8 cellular contexts compared by ENCODE assay signal in genomic region chr9:4666042-4666699, GRCh38. TPM values are rescaled to one million over a fixed set of nuclear protein-coding genes. Genes with fewer than 3 reads are reported as not detected.
A peak's percentile ranks its signal among the peaks of the same experiment; 100 is the strongest.
DNase-seq lines count a peak whose midpoint lies in the region; ATAC-seq, FAIRE-seq and TF ChIP-seq lines count a peak whose summit lies in the region.

TSS of gene SPATA6L (minus strand) at chr9:4666480. CDS start at chr9:4666250, 230 bp downstream.

- no peak within 1 kb of the TSS for H3K27ac ChIP-seq in H1 (ENCODE audit: low read depth, low read length)

- H3K4ac ChIP-seq in H1 (replicated peaks; ENCODE audit: insufficient read length, low read depth, low read length), result no peak within 1 kb of the TSS

- no peak within 1 kb of the TSS for H2BK15ac ChIP-seq in H1 (ENCODE audit: low read length)

- peak within 1 kb of the TSS; percentile 89 to 94 for H3K4me2 ChIP-seq in H1 (ENCODE audit: insufficient read depth in 1 of 2, low read depth in 2 of 2, low read length in 2 of 2)

- H3K4me3 ChIP-seq in AG10803 (ENCODE audit: low read length) (peak within 1 kb of the TSS; percentile 61), H1 (ENCODE audit: extremely low read depth in 1 of 4, insufficient read depth in 2 of 4, low read depth in 3 of 4, low read length in 4 of 4) (peak within 1 kb of the TSS; percentile 60 to 84 (median 62))

- no peak within 1 kb of the TSS for H2BK120ac ChIP-seq in H1 (replicated peaks; ENCODE audit: low read depth, low read length)

- H4K8ac ChIP-seq in H1 (ENCODE audit: extremely low read depth, insufficient read depth, low read length), result no peak within 1 kb of the TSS

- no peak within 1 kb of the TSS for H2AK5ac ChIP-seq in H1 (ENCODE audit: low read depth, low read length)

- TF ChIP-seq CTCF in AG10803 (conservative IDR thresholded peaks at IDR 0.05; ENCODE audit: low read length) (peak; percentile 9), H1 (IDR thresholded peaks at IDR 0.05; ENCODE audit: control extremely low read depth in 1 of 3, insufficient read depth in 1 of 3, low read depth in 1 of 3, low read length in 3 of 3) (no peak)

- DNase-seq in AG10803 (ENCODE audit: low read depth), result peak; percentile 46
- peak; percentile 81 for DNase-seq in NCI-H2227 (lab: John Stamatoyannopoulos, UW; ENCODE audit: unreplicated experiment)
- DNase-seq in activated CD8-positive, alpha-beta memory T cell treated with anti-CD3 and anti-CD28 coated beads for 24 hours, result peak; percentile 66
- DNase-seq in H1 (ENCODE audit: low read depth in 1 of 2, low spot score in 2 of 2), result peak in 1 of 2 experiments; percentile 52
- peak; percentile 76 to 93 for DNase-seq in lung microvascular endothelial cell (ENCODE audit: low read depth in 2 of 2)
- DNase-seq in stimulated activated CD8-positive, alpha-beta memory T cell treated with anti-CD3 and anti-CD28 coated beads, Interleukin-7, amount 100 ng/mL, for 24 hours (ENCODE audit: low read depth), result peak; percentile 14
- no peak for DNase-seq in H4 (ENCODE audit: low spot score)

- no peak within 1 kb of the TSS for H3K23ac ChIP-seq in H1 (ENCODE audit: insufficient read length)

- H3K9ac ChIP-seq in H1 (replicated peaks in 1 of 4; ENCODE audit: extremely low read depth in 1 of 4, low read depth in 3 of 4, low read length in 3 of 4), result peak within 1 kb of the TSS in 3 of 4 experiments; percentile 51 to 60 (median 58); a peak in 6 of 7 replicates

- H2BK20ac ChIP-seq in H1 (ENCODE audit: low read length), result no peak within 1 kb of the TSS

- no peak for TF ChIP-seq EP300 in H1 (IDR thresholded peaks at IDR 0.05; ENCODE audit: borderline replicate concordance in 1 of 2, low read depth in 2 of 2, low read length in 2 of 2)

- H2BK5ac ChIP-seq in H1 (ENCODE audit: low read depth, low read length), result 0 out of 2 replicates have a peak within 1 kb of the TSS, but pooled peaks have one; percentile 9

- no peak for FAIRE-seq in H1 (lab: Jason Lieb, UNC)

- 6% methylated on average over 36 of the region's 36 CpGs; no CpG with 5 or more reads in 1 of the 2 experiments for WGBS in H1 (ENCODE audit: extremely low coverage in 1 of 2, insufficient coverage in 1 of 2, insufficient read length in 1 of 2, insufficient replicate concordance in 2 of 2, low coverage in 1 of 2, low lambda C conversion rate in 2 of 2, missing lambda C conversion rate in 1 of 2), 2 experiments

- CTCF ChIA-PET in H1 (lab: Charles Lee; ENCODE audit: partially characterized antibody), result interaction anchor here (0.8 to 3.2 kb wide), 11 partner anchors 9 to 283 kb away, joined by 3 to 13 read pairs (median 6); partner anchors contain the start of genes AK3 and CDC37L1

- peak within 1 kb of the TSS; percentile 94 for H2AFZ ChIP-seq in H1 (ENCODE audit: low read length)

- H3K14ac ChIP-seq in H1 (ENCODE audit: insufficient read length), result no peak within 1 kb of the TSS

- peak within 1 kb of the TSS; percentile 60 for H3K56ac ChIP-seq in H1 (replicated peaks; ENCODE audit: insufficient read length, low read depth, low read length)

- peaks cover 16% of the 10 kb centered on the region for H3K23me2 ChIP-seq in H1 (ENCODE audit: low read depth, low read length)

- H3K36me3 ChIP-seq in H1 (ENCODE audit: control insufficient read depth in 2 of 4, insufficient read depth in 4 of 4, low read length in 3 of 4), result no peaks in the 10 kb centered on the region

- H3K18ac ChIP-seq in H1 (ENCODE audit: extremely low read depth, low read length), result peak within 1 kb of the TSS; percentile 62

- peaks cover 4 to 23% (median 11%) of the 10 kb centered on the region in 4 experiments for H3K4me1 ChIP-seq in H1 (replicated peaks in 1 of 4; ENCODE audit: control insufficient read depth in 3 of 4, insufficient read depth in 4 of 4, low read length in 3 of 4)

- POLR2A ChIA-PET in H1 (lab: Charles Lee; ENCODE audit: partially characterized antibody), result interaction anchor here (0.6 to 3.3 kb wide), 6 partner anchors 9 to 75 kb away, joined by 3 to 14 read pairs (median 5); partner anchors contain the start of genes AK3 and CDC37L1

- no peaks in the 10 kb centered on the region for H4K20me1 ChIP-seq in H1 (replicated peaks in 1 of 2; ENCODE audit: control insufficient read depth in 1 of 2, insufficient read depth in 2 of 2, low read length in 2 of 2)

- H3K79me1 ChIP-seq in H1 (ENCODE audit: low read depth, low read length), result peaks cover 6% of the 10 kb centered on the region; the same call in 1 of the 2 replicates

- no peak within 1 kb of the TSS for H4K91ac ChIP-seq in H1 (replicated peaks; ENCODE audit: insufficient read length, low read length)

- no peak for TF ChIP-seq RAD21 in H1 (IDR thresholded peaks at IDR 0.05 in 1 of 2, conservative IDR thresholded peaks at IDR 0.05 in 1 of 2; ENCODE audit: low read depth in 2 of 2, low read length in 2 of 2)

- peak within 1 kb of the TSS; percentile 71; the same call in 1 of the 2 replicates for H2BK12ac ChIP-seq in H1 (ENCODE audit: low read depth, low read length)

- TF ChIP-seq POLR2A in H1 (IDR thresholded peaks at IDR 0.05; ENCODE audit: control extremely low read depth in 1 of 2, low read depth in 2 of 2, low read length in 2 of 2), result peak in 1 of 2 experiments; percentile 46; a peak in 2 of 3 replicates

- H4K5ac ChIP-seq in H1 (ENCODE audit: insufficient read length, low read depth, low read length), result no peak within 1 kb of the TSS

- peaks cover 3 to 9% of the 10 kb centered on the region in 2 experiments; a peak in 2 of 4 replicates for H3K79me2 ChIP-seq in H1 (ENCODE audit: control insufficient read depth in 1 of 2, insufficient read depth in 2 of 2, low read length in 2 of 2)

- ATAC-seq in GM21381 (IDR thresholded peaks at IDR 0.05; ENCODE audit: unreplicated experiment), result peak; percentile 36

- H3K27me3 ChIP-seq in H1 (replicated peaks in 1 of 4; ENCODE audit: control insufficient read depth in 3 of 4, extremely low read depth in 1 of 4, insufficient read depth in 3 of 4, low read length in 3 of 4), result no peaks in the 10 kb centered on the region

- H3K9me3 ChIP-seq in H1 (ENCODE audit: insufficient read depth in 2 of 2, low read depth in 1 of 2, low read length in 1 of 2), result no peaks in the 10 kb centered on the region

TF ChIP-seq in H1, 55 proteins besides CTCF, POLR2A, EP300 and RAD21:
- TF ChIP-seq JUN (IDR thresholded peaks at IDR 0.05; ENCODE audit: low read depth, low read length) (no peak), EGR1 (IDR thresholded peaks at IDR 0.05; ENCODE audit: borderline replicate concordance, low read depth, low read length) (0 out of 2 replicates have a peak, but pooled peaks have one; percentile 56), RBBP5 (IDR thresholded peaks at IDR 0.05; ENCODE audit: borderline replicate concordance, low read depth, low read length) (peak; percentile 55; the same call in 1 of the 2 replicates), JUND (IDR thresholded peaks at IDR 0.05; ENCODE audit: low read length) (no peak), TBP (IDR thresholded peaks at IDR 0.05; ENCODE audit: low read depth, low read length) (peak; percentile 24; the same call in 1 of the 2 replicates), SIN3A (conservative IDR thresholded peaks at IDR 0.05 in 1 of 2, IDR thresholded peaks at IDR 0.05 in 1 of 2; ENCODE audit: low read depth in 1 of 2, low read length in 2 of 2) (0 out of 4 replicates have a peak, but pooled peaks of 1 of the 2 experiments have one; percentile 60), CHD2 (IDR thresholded peaks at IDR 0.05; ENCODE audit: low read length) (no peak), BACH1 (IDR thresholded peaks at IDR 0.05; ENCODE audit: low read length) (peak; percentile 66), MAX (IDR thresholded peaks at IDR 0.05) (no peak), EZH2 (IDR thresholded peaks at IDR 0.05; ENCODE audit: low read depth, low read length, severe bottlenecking) (no peak), TAF7 (optimal IDR thresholded peaks at IDR 0.05; ENCODE audit: borderline replicate concordance, low read depth, low read length) (no peak), KDM1A (IDR thresholded peaks at IDR 0.05; ENCODE audit: borderline replicate concordance, low read length) (no peak), ASH2L (IDR thresholded peaks at IDR 0.05; ENCODE audit: low read length) (peak; percentile 75), TAF1 (IDR thresholded peaks at IDR 0.05; ENCODE audit: low read depth, low read length) (no peak), HDAC6 (IDR thresholded peaks at IDR 0.05; ENCODE audit: low read depth, low read length) (no peak), YY1 (IDR thresholded peaks at IDR 0.05; ENCODE audit: low read depth, low read length) (no peak), POLR2AphosphoS5 (IDR thresholded peaks at IDR 0.05; ENCODE audit: low read depth, low read length) (0 out of 2 replicates have a peak, but pooled peaks have one; percentile 42), BRCA1 (IDR thresholded peaks at IDR 0.05; ENCODE audit: low read depth, low read length) (no peak), MAFK (IDR thresholded peaks at IDR 0.05; ENCODE audit: low read depth, low read length) (no peak), PHF8 (conservative IDR thresholded peaks at IDR 0.05; ENCODE audit: low read depth, low read length) (peak; percentile 36; the same call in 1 of the 2 replicates), SAP30 (IDR thresholded peaks at IDR 0.05; ENCODE audit: insufficient read depth, insufficient replicate concordance, low read length) (no peak), NRF1 (IDR thresholded peaks at IDR 0.05; ENCODE audit: low read depth, low read length) (no peak), SIRT6 (IDR thresholded peaks at IDR 0.05; ENCODE audit: low read length) (no peak), KDM4A (IDR thresholded peaks at IDR 0.05; ENCODE audit: low read depth, low read length, severe bottlenecking) (peak; percentile 38), CBX5 (IDR thresholded peaks at IDR 0.05; ENCODE audit: low read depth, low read length) (no peak)

RNA-seq across cellular contexts. Expression of gene SPATA6L, which starts in this region (rescaled TPM):
- 0.55 and 1.1 TPM in 2 replicates for total RNA-seq in H1 (2021; fragmentation: NEBNext Ultra II Directional; extraction: Animal tissue kit (Norgen Biotek cat#: 25700))
- polyA plus RNA-seq in H1 (2011; rRNA removed), result 0.57 and 1.6 TPM in 2 replicates
- 1.0 TPM for polyA plus RNA-seq in H1 (2011; cell fraction: cytosol; rRNA removed)
- polyA plus RNA-seq in H1 (2011; cell fraction: nucleus; rRNA removed), result 1.5 TPM
- 0.38 to 1.8 TPM (median 1.4 TPM) in 4 replicates for polyA plus RNA-seq in H1 (2012, experiment 1 of 2)
- not detected for polyA plus RNA-seq in H1 (2012, experiment 2 of 2)
- polyA plus RNA-seq in H1 (2013, experiment 1 of 2), result 0.75 TPM
- polyA plus RNA-seq in H1 (2013, experiment 2 of 2), result 0.85 TPM
- polyA minus RNA-seq in H1 (2011; rRNA and poly(A)+ RNA removed), result 1.9 and 2.1 TPM in 2 replicates
- 0.81 TPM for polyA minus RNA-seq in H1 (2011; cell fraction: cytosol; rRNA and poly(A)+ RNA removed)
- 2.8 TPM for polyA minus RNA-seq in H1 (2011; cell fraction: nucleus; rRNA and poly(A)+ RNA removed)
- 2.8 and 6.5 TPM in 2 replicates for total RNA-seq in lung microvascular endothelial cell
- total RNA-seq in H4 (2014; rRNA removed; shearing (Covaris generic)), result not detected in 2 replicates
